In genomic region chr15:59689626-59690236, GRCh38 we compare ENCODE assay signal across 8 cellular contexts. TPM values are rescaled to one million over a fixed set of nuclear protein-coding genes. Genes with fewer than 3 reads are reported as not detected.
DNase-seq lines count a peak whose midpoint lies in the region; ATAC-seq lines count a peak whose summit lies in the region.

No MANE protein-coding gene starts in this region.

- H3K4ac ChIP-seq in mesendoderm (ENCODE audit: low read depth, low read length): no peak overlapping the region

- H3K4me3 ChIP-seq in mesendoderm (ENCODE audit: low read length): no peak overlapping the region

- no peak overlapping the region for H3K4me2 ChIP-seq in mesendoderm (ENCODE audit: low read length)

- no peak overlapping the region for H3K27ac ChIP-seq in mesendoderm (ENCODE audit: low read depth, low read length)

- peak overlapping the region; percentile 68 for H3K56ac ChIP-seq in mesendoderm (ENCODE audit: low read length)

- H3K18ac ChIP-seq in mesendoderm (ENCODE audit: low read length): no peak overlapping the region

- peaks cover 33% of the 10 kb centered on the region for H3K79me2 ChIP-seq in mesendoderm (ENCODE audit: control insufficient read depth, insufficient read depth, low read length)

- peak; percentile 61 for DNase-seq in HCEC 1CT
- peak; percentile 71 to 83 for DNase-seq in NCI-H526 (lab: John Stamatoyannopoulos, UW)
- DNase-seq in activated CD4-positive, alpha-beta T cell treated with anti-CD3 and anti-CD28 coated beads, Interleukin-2, amount 50 U/mL, for 48 hours: peak; percentile 64 to 74
- peak; percentile 58 for DNase-seq in effector CD4-positive, alpha-beta T cell
- DNase-seq in mesendoderm: peak; percentile 76
- peak; percentile 20 for DNase-seq in stimulated activated CD8-positive, alpha-beta memory T cell treated with anti-CD3 and anti-CD28 coated beads, Interleukin-15, amount 100 ng/mL, for 24 hours (ENCODE audit: low read depth)
- DNase-seq in iPS-NIHi7 (ENCODE audit: extremely low spot score): no peak

- no peaks in the 10 kb centered on the region for H3K36me3 ChIP-seq in mesendoderm (ENCODE audit: control insufficient read depth, insufficient read depth, low read length)

- no peak overlapping the region for H2BK5ac ChIP-seq in mesendoderm (ENCODE audit: low read length)

- H3K4me1 ChIP-seq in mesendoderm (ENCODE audit: control insufficient read depth, low read depth, low read length): peaks cover 2% of the 10 kb centered on the region

- H3K79me1 ChIP-seq in mesendoderm (ENCODE audit: low read length): peaks cover 5% of the 10 kb centered on the region

- H2AK5ac ChIP-seq in mesendoderm (ENCODE audit: low read length): no peak overlapping the region

- H4K5ac ChIP-seq in mesendoderm (ENCODE audit: low read length): no peak overlapping the region

- peak overlapping the region; percentile 56 for H3K9ac ChIP-seq in mesendoderm (ENCODE audit: low read length)

- no CpG with 5 or more reads among the region's 25 CpGs for WGBS in mesendoderm (ENCODE audit: extremely low coverage, insufficient coverage, low lambda C conversion rate)

- H2BK120ac ChIP-seq in mesendoderm (ENCODE audit: low read depth, low read length): no peak overlapping the region

- no peak for ATAC-seq in HG03520 (IDR thresholded peaks at IDR 0.05; ENCODE audit: unreplicated experiment)

- H3K23ac ChIP-seq in mesendoderm (ENCODE audit: low read length): no peak overlapping the region

- no peak overlapping the region for H4K8ac ChIP-seq in mesendoderm (ENCODE audit: low read depth, low read length)

- H2BK15ac ChIP-seq in mesendoderm (replicated peaks; ENCODE audit: low read depth): no peak overlapping the region

- no peaks in the 10 kb centered on the region for H3K27me3 ChIP-seq in mesendoderm (ENCODE audit: insufficient read depth, low read length, poor library complexity)

RNA-seq across cellular contexts. Expression of gene BNIP2, which starts 0.6 kb away (rescaled TPM):
- 27.4 TPM for polyA plus RNA-seq in mesendoderm (2013, experiment 1 of 2)
- polyA plus RNA-seq in mesendoderm (2013, experiment 2 of 2): 28.2 TPM

RNA-seq across cellular contexts. Expression of gene GTF2A2, which starts 32.4 kb away (rescaled TPM):
- 269 TPM for polyA plus RNA-seq in mesendoderm (2013, experiment 1 of 2)
- polyA plus RNA-seq in mesendoderm (2013, experiment 2 of 2): 266 TPM
